26 cellular contexts compared by ENCODE assay signal in genomic region chr13:75978815-75979214, GRCh38.
DNase-seq lines count a peak whose midpoint lies in the region; ATAC-seq, FAIRE-seq and TF ChIP-seq lines count a peak whose summit lies in the region.
"Had no signal": no experiment of that assay in that cellular context is flagged by ENCODE, and none has a peak within 500 bp of the region (broad histone marks: within the 10 kb centered on the region; RNA-seq: fewer than 3 reads in every experiment).

No MANE protein-coding gene starts in this region.

- H3K9ac ChIP-seq in GM12878 (ENCODE audit: control insufficient read depth, insufficient read depth, low read length) (no peak overlapping the region), mesendoderm (ENCODE audit: low read length) (no peak overlapping the region)
- H3K9ac ChIP-seq: BLaER1 treated with 17β-estradiol and CSF1 and Interleukin-3, amounts not matched to agents 10 nM and 100 nM; GM23248 had no signal

- no peaks in the 10 kb centered on the region for H3K36me3 Mint-ChIP-seq in activated CD4-positive, alpha-beta T cell treated with anti-CD3 and anti-CD28 coated beads for 36 hours (ENCODE audit: low read depth)
- H3K36me3 Mint-ChIP-seq: CD14-positive monocyte; CD8-positive, alpha-beta memory T cell had no signal

- no peak for TF ChIP-seq POLR2A in GM12878 (IDR thresholded peaks at IDR 0.05; ENCODE audit: low read depth, low read length)

- no peak overlapping the region for H4K8ac ChIP-seq in mesendoderm (ENCODE audit: low read depth, low read length)

- no peak overlapping the region for H2BK5ac ChIP-seq in mesendoderm (ENCODE audit: low read length)

- no peak overlapping the region for H3K56ac ChIP-seq in mesendoderm (ENCODE audit: low read length)

- H3K4ac ChIP-seq in mesendoderm (ENCODE audit: low read depth, low read length), result no peak overlapping the region

- FAIRE-seq in GM12878 (lab: Jason Lieb, UNC), result no peak
- no peak for FAIRE-seq in small intestine (lab: Jason Lieb, UNC)
- FAIRE-seq: A549, D721Med, GM12892, H1 had no signal

- H2BK15ac ChIP-seq in mesendoderm (replicated peaks; ENCODE audit: low read depth), result no peak overlapping the region

- H3K23ac ChIP-seq in mesendoderm (ENCODE audit: low read length), result no peak overlapping the region

- H2AK5ac ChIP-seq in mesendoderm (ENCODE audit: low read length), result no peak overlapping the region

- no peak overlapping the region for H3K27ac Mint-ChIP-seq in activated CD4-positive, alpha-beta T cell treated with anti-CD3 and anti-CD28 coated beads for 36 hours
- H3K27ac Mint-ChIP-seq: CD14-positive monocyte; CD4-positive, alpha-beta T cell; CD8-positive, alpha-beta memory T cell had no signal

- TF ChIP-seq EP300 in GM12878 (IDR thresholded peaks at IDR 0.05; ENCODE audit: borderline replicate concordance in 1 of 2, control insufficient read depth in 1 of 2, low read depth in 2 of 2, low read length in 2 of 2), result no peak

- H3K36me3 ChIP-seq in GM12878 (ENCODE audit: control insufficient read depth in 2 of 2, insufficient read depth in 2 of 2, low read length in 1 of 2) (no peaks in the 10 kb centered on the region), small intestine (ENCODE audit: control insufficient read depth in 2 of 2, insufficient read depth in 2 of 2, low read length in 2 of 2) (no peaks in the 10 kb centered on the region), mesendoderm (ENCODE audit: control insufficient read depth, insufficient read depth, low read length) (no peaks in the 10 kb centered on the region)
- H3K36me3 ChIP-seq: BE2C; BLaER1 treated with 17β-estradiol and CSF1 and Interleukin-3, amounts not matched to agents 10 nM and 100 nM had no signal

- H3K18ac ChIP-seq in mesendoderm (ENCODE audit: low read length), result no peak overlapping the region

- no peaks in the 10 kb centered on the region for H3K4me1 Mint-ChIP-seq in activated CD4-positive, alpha-beta T cell treated with anti-CD3 and anti-CD28 coated beads for 36 hours
- H3K4me1 Mint-ChIP-seq: CD14-positive monocyte; CD8-positive, alpha-beta memory T cell had no signal

- CTCF ChIA-PET in activated CD4-positive, alpha-beta T cell treated with anti-CD3 and anti-CD28 coated beads for 36 hours (lab: Charles Lee), result interaction anchor here (0.8 kb wide), 1 partner anchor 11 kb away, joined by 4 read pairs; no protein-coding TSS in a partner anchor
- CTCF ChIA-PET in GM12878 (lab: Yijun Ruan, JAX), result interaction anchor here (0.8 to 1.5 kb wide), 2 partner anchors 26 to 109 kb away, joined by 3 read pairs; no protein-coding TSS in a partner anchor

- H3K27me3 Mint-ChIP-seq in activated CD4-positive, alpha-beta T cell treated with anti-CD3 and anti-CD28 coated beads for 36 hours, result no peaks in the 10 kb centered on the region
- H3K27me3 Mint-ChIP-seq: CD4-positive, alpha-beta T cell; CD8-positive, alpha-beta memory T cell had no signal

- H3K4me3 ChIP-seq in GM12878, result no peak overlapping the region
- H3K4me3 ChIP-seq in epithelial cell of esophagus (ENCODE audit: low read length), result no peak overlapping the region
- H3K4me3 ChIP-seq in small intestine (ENCODE audit: low read depth in 1 of 2, low read length in 2 of 2), result no peak overlapping the region
- H3K4me3 ChIP-seq in mesendoderm (ENCODE audit: low read length), result no peak overlapping the region
- H3K4me3 ChIP-seq: A549; BLaER1 treated with 17β-estradiol and CSF1 and Interleukin-3, amounts not matched to agents 10 nM and 100 nM; GM23248 had no signal

- SMC1A ChIA-PET in GM12878 (lab: Charles Lee; ENCODE audit: uncharacterized antibody, unreplicated experiment), result interaction anchor here (0.7 to 1.3 kb wide), 4 partner anchors 16 to 107 kb away, joined by 3 to 4 read pairs (median 3); no protein-coding TSS in a partner anchor

- H3K27me3 ChIP-seq in GM12878 (replicated peaks in 1 of 2; ENCODE audit: control insufficient read depth in 2 of 2, insufficient read depth in 2 of 2, low read length in 1 of 2) (no peaks in the 10 kb centered on the region), small intestine (ENCODE audit: control insufficient read depth in 2 of 2, insufficient read depth in 2 of 2, low read length in 2 of 2) (no peaks in the 10 kb centered on the region), mesendoderm (ENCODE audit: insufficient read depth, low read length, poor library complexity) (no peaks in the 10 kb centered on the region)
- H3K27me3 ChIP-seq: BE2C; BLaER1 treated with 17β-estradiol and CSF1 and Interleukin-3, amounts not matched to agents 10 nM and 100 nM had no signal

- no peak overlapping the region for H4K5ac ChIP-seq in mesendoderm (ENCODE audit: low read length)

- DNase-seq in activated CD4-positive, alpha-beta T cell treated with anti-CD3 and anti-CD28 coated beads for 36 hours, result no peak
- DNase-seq in activated CD4-positive, alpha-beta T cell treated with anti-CD3 and anti-CD28 coated beads, Interleukin-2, amount 50 U/mL, for 48 hours, result no peak
- no peak for DNase-seq in GM12878 (ENCODE audit: low read depth, low spot score)
- DNase-seq in epithelial cell of esophagus (ENCODE audit: low read depth), result peak; percentile 67
- DNase-seq in small intestine, result peak; percentile 4
- DNase-seq in DMS153 (lab: John Stamatoyannopoulos, UW), result no peak
- no peak for DNase-seq in mesendoderm
- DNase-seq: 8988T; ACHN; AML-193; BE2C; CD4-positive, alpha-beta T cell; CD8-positive, alpha-beta memory T cell; DMS 273 treated with DMSO at 0.1 percent for 48 hours; DMS53; DMS79 treated with DMSO at 0.1 percent for 48 hours; GF-D8; GM23248; H7; HCEC 1CT had no signal

- TF ChIP-seq RAD21 in GM12878 (IDR thresholded peaks at IDR 0.05; ENCODE audit: insufficient read depth, low read depth, low read length), result no peak

- ATAC-seq in activated CD4-positive, alpha-beta T cell treated with anti-CD3 and anti-CD28 coated beads for 36 hours, result peak; percentile 33
- peak; percentile 57 for ATAC-seq in GM12878
- ATAC-seq: A549 had no signal

- H2AFZ ChIP-seq in GM12878 (ENCODE audit: control insufficient read depth, low read depth, low read length), result no peak overlapping the region
- H2AFZ ChIP-seq: GM23248 had no signal

- BruUV-seq in GM12878 (replicated peaks; lab: Mats Ljungman, UMichigan), result no TSS peak

- H3K79me1 ChIP-seq in mesendoderm (ENCODE audit: low read length), result no peaks in the 10 kb centered on the region

- H3K9me3 Mint-ChIP-seq in activated CD4-positive, alpha-beta T cell treated with anti-CD3 and anti-CD28 coated beads for 36 hours (ENCODE audit: low read depth), result no peaks in the 10 kb centered on the region
- H3K9me3 Mint-ChIP-seq: CD4-positive, alpha-beta T cell; CD8-positive, alpha-beta memory T cell had no signal

- no peaks in the 10 kb centered on the region for H3K4me1 ChIP-seq in GM12878 (ENCODE audit: control insufficient read depth, insufficient read depth, low read length)
- peaks cover 0 to 2% of the 10 kb centered on the region in 2 donors for H3K4me1 ChIP-seq in small intestine (ENCODE audit: control insufficient read depth in 2 of 2, insufficient read depth in 1 of 2, low read depth in 1 of 2, low read length in 1 of 2)
- no peaks in the 10 kb centered on the region for H3K4me1 ChIP-seq in mesendoderm (ENCODE audit: control insufficient read depth, low read depth, low read length)
- H3K4me1 ChIP-seq: A549; BE2C; BLaER1 treated with 17β-estradiol and CSF1 and Interleukin-3, amounts not matched to agents 10 nM and 100 nM had no signal

- no peaks in the 10 kb centered on the region for H3K79me2 ChIP-seq in GM12878 (ENCODE audit: control insufficient read depth, insufficient read depth, low read length)
- H3K79me2 ChIP-seq in mesendoderm (ENCODE audit: control insufficient read depth, insufficient read depth, low read length), result no peaks in the 10 kb centered on the region

- POLR2A ChIA-PET in activated CD4-positive, alpha-beta T cell treated with anti-CD3 and anti-CD28 coated beads for 36 hours (lab: Charles Lee), result no interaction called here
- POLR2A ChIA-PET in GM12878 (lab: Charles Lee), result no interaction called here

- intact Hi-C loops in activated CD4-positive, alpha-beta T cell treated with anti-CD3 and anti-CD28 coated beads for 36 hours (cut with DNase I, micrococcal nuclease), result no loop called here
- intact Hi-C loops in GM12878 (cut with micrococcal nuclease; ENCODE audit: unreplicated experiment), result no loop called here

- H3K4me2 ChIP-seq in GM12878 (ENCODE audit: control insufficient read depth, insufficient read depth) (no peak overlapping the region), mesendoderm (ENCODE audit: low read length) (no peak overlapping the region)
- H3K4me2 ChIP-seq: A549; BLaER1 treated with 17β-estradiol and CSF1 and Interleukin-3, amounts not matched to agents 10 nM and 100 nM had no signal

- in situ Hi-C loops in GM12878 (cut with MboI), result no loop called here

- H4K20me1 ChIP-seq in GM12878 (ENCODE audit: control insufficient read depth, insufficient read depth), result no peaks in the 10 kb centered on the region
- H4K20me1 ChIP-seq: BLaER1 treated with 17β-estradiol and CSF1 and Interleukin-3, amounts not matched to agents 10 nM and 100 nM had no signal

- RAD21 ChIA-PET in GM12878 (lab: Charles Lee; ENCODE audit: unreplicated experiment), result interaction anchor here (1.1 kb wide), 1 partner anchor 38 kb away, joined by 3 read pairs; no protein-coding TSS in a partner anchor

- H3K27ac ChIP-seq in GM12878 (ENCODE audit: control insufficient read depth, insufficient read depth) (no peak overlapping the region), small intestine (ENCODE audit: low read depth in 1 of 2, low read length in 1 of 2) (no peak overlapping the region), mesendoderm (ENCODE audit: low read depth, low read length) (no peak overlapping the region)
- H3K27ac ChIP-seq: A549; BLaER1 treated with 17β-estradiol and CSF1 and Interleukin-3, amounts not matched to agents 10 nM and 100 nM; GM23248 had no signal

- H3K9me3 ChIP-seq in GM12878 (replicated peaks; ENCODE audit: control insufficient read depth, insufficient read depth, low read length), result no peaks in the 10 kb centered on the region
- H3K9me3 ChIP-seq in small intestine (ENCODE audit: control insufficient read depth, low read depth), result no peaks in the 10 kb centered on the region
- H3K9me3 ChIP-seq: A549; BE2C; BLaER1 treated with 17β-estradiol and CSF1 and Interleukin-3, amounts not matched to agents 10 nM and 100 nM had no signal

- H3K4me3 Mint-ChIP-seq in activated CD4-positive, alpha-beta T cell treated with anti-CD3 and anti-CD28 coated beads for 36 hours, result no peak overlapping the region
- H3K4me3 Mint-ChIP-seq: CD14-positive monocyte; CD4-positive, alpha-beta T cell; CD8-positive, alpha-beta memory T cell had no signal

- no peak overlapping the region for H2BK120ac ChIP-seq in mesendoderm (ENCODE audit: low read depth, low read length)

- no peak for TF ChIP-seq CTCF in GM12878 (IDR thresholded peaks at IDR 0.05 in 2 of 3, conservative IDR thresholded peaks at IDR 0.05 in 1 of 3; ENCODE audit: control insufficient read depth in 2 of 3, extremely low read depth in 1 of 3, insufficient read depth in 1 of 3, low read depth in 3 of 3, low read length in 3 of 3)
- TF ChIP-seq CTCF in epithelial cell of esophagus (IDR thresholded peaks at IDR 0.05; ENCODE audit: insufficient read depth, low read depth, low read length, missing control alignments), result no peak

TF ChIP-seq in GM12878, 131 proteins besides CTCF, POLR2A, EP300 and RAD21 (continues in another document):
- TF ChIP-seq MTA2 (IDR thresholded peaks at IDR 0.05; ENCODE audit: low read depth) (peak; percentile 65), SMAD5 (IDR thresholded peaks at IDR 0.05; ENCODE audit: low read depth) (no peak), STAT3 (IDR thresholded peaks at IDR 0.05; ENCODE audit: low read depth, low read length) (no peak)

Comparison
In these comparisons a context has a peak if more than half of its experiments do, and no peak if none do; other contexts are left out.
1. DNase-seq: peak in epithelial cell of esophagus (single experiment) and small intestine (single experiment); none in activated CD4-positive, alpha-beta T cell treated with anti-CD3 and anti-CD28 coated beads for 36 hours (single experiment), activated CD4-positive, alpha-beta T cell treated with anti-CD3 and anti-CD28 coated beads, Interleukin-2, amount 50 U/mL, for 48 hours (0 of 2), GM12878 (single experiment), DMS153 (single experiment) and mesendoderm (single experiment).